ENCODE assay signal across 18 cellular contexts in genomic region chr12:66191547-66192126, GRCh38. TPM values are rescaled to one million over a fixed set of nuclear protein-coding genes. Genes with fewer than 3 reads are reported as not detected.
DNase-seq lines count a peak whose midpoint lies in the region; TF ChIP-seq lines count a peak whose summit lies in the region.
"Had no signal": no experiment of that assay in that cellular context is flagged by ENCODE, and none has a peak within 500 bp of the region (broad histone marks: within the 10 kb centered on the region; RNA-seq: fewer than 3 reads in every experiment).

No MANE protein-coding gene starts in this region.

- peak; percentile 83 for DNase-seq in COLO668 (lab: John Stamatoyannopoulos, UW; ENCODE audit: unreplicated experiment)
- DNase-seq in HL-60 (ENCODE audit: low read depth in 1 of 2, low spot score in 1 of 2), result no peak
- peak; percentile 43 for DNase-seq in NCI-H526 treated with DMSO at 0.1 percent for 48 hours (lab: John Stamatoyannopoulos, UW)
- peak; percentile 12 for DNase-seq in left kidney (ENCODE audit: low read depth, low spot score)
- no peak for DNase-seq in germinal center (ENCODE audit: low spot score)
- DNase-seq in activated naive CD8-positive, alpha-beta T cell treated with anti-CD3 and anti-CD28 coated beads for 36 hours, result no peak
- DNase-seq in head of caudate nucleus, result no peak
- DNase-seq in NCI-H446 treated with DMSO at 0.1 percent for 48 hours (lab: John Stamatoyannopoulos, UW), result no peak
- DNase-seq: activated gamma-delta T cell treated with Interleukin-2 at 50 U/mL for 16 hours; CD8-positive, alpha-beta memory T cell; NCI-H1436; NCI-H82; pancreas; stimulated activated CD4-positive, alpha-beta T cell treated with anti-CD3 and anti-CD28 coated beads, Interleukin-2, amount 100 ng/mL, for 48 hours; substantia nigra had no signal

- H3K27ac ChIP-seq in HL-60 (replicated peaks), result peak overlapping the region; percentile 80
- H3K27ac ChIP-seq: KMS-11, pancreas, SK-N-MC had no signal

- no peak for TF ChIP-seq CTCF in HL-60 (IDR thresholded peaks at IDR 0.05; ENCODE audit: insufficient read depth, low read length)

- intact Hi-C loops in head of caudate nucleus (cut with DNase I), result no loop called here

- no peaks in the 10 kb centered on the region for H3K9me3 Mint-ChIP-seq in activated naive CD8-positive, alpha-beta T cell treated with anti-CD3 and anti-CD28 coated beads for 36 hours

- no peak overlapping the region for H3K4me3 Mint-ChIP-seq in activated naive CD8-positive, alpha-beta T cell treated with anti-CD3 and anti-CD28 coated beads for 36 hours
- H3K4me3 Mint-ChIP-seq: CD8-positive, alpha-beta memory T cell had no signal

- no peaks in the 10 kb centered on the region for H3K27me3 ChIP-seq in HL-60 (ENCODE audit: insufficient read depth, poor library complexity, severe bottlenecking)
- H3K27me3 ChIP-seq: ascending aorta had no signal

- H3K4me1 Mint-ChIP-seq in activated naive CD8-positive, alpha-beta T cell treated with anti-CD3 and anti-CD28 coated beads for 36 hours, result peaks cover 2% of the 10 kb centered on the region

- peaks cover 76% of the 10 kb centered on the region for H3K27me3 Mint-ChIP-seq in activated naive CD8-positive, alpha-beta T cell treated with anti-CD3 and anti-CD28 coated beads for 36 hours

- H3K36me3 Mint-ChIP-seq in activated naive CD8-positive, alpha-beta T cell treated with anti-CD3 and anti-CD28 coated beads for 36 hours, result no peaks in the 10 kb centered on the region
- H3K36me3 Mint-ChIP-seq: CD8-positive, alpha-beta memory T cell had no signal

- H3K4me3 ChIP-seq in HL-60 (replicated peaks; ENCODE audit: insufficient read depth, low read length), result peak overlapping the region; percentile 57
- H3K4me3 ChIP-seq: pancreas, SK-N-MC had no signal

- no peak overlapping the region for H3K27ac Mint-ChIP-seq in activated naive CD8-positive, alpha-beta T cell treated with anti-CD3 and anti-CD28 coated beads for 36 hours
- H3K27ac Mint-ChIP-seq: CD8-positive, alpha-beta memory T cell had no signal

RNA-seq across cellular contexts. Expression of gene IRAK3, which starts 2.6 kb away (rescaled TPM):
- under 1 TPM; 0.30 to 0.33 TPM for total RNA-seq in activated naive CD8-positive, alpha-beta T cell treated with anti-CD3 and anti-CD28 coated beads for 36 hours

RNA-seq across cellular contexts. Expression of gene TMBIM4, which starts 21.8 kb away (rescaled TPM):
- total RNA-seq in activated naive CD8-positive, alpha-beta T cell treated with anti-CD3 and anti-CD28 coated beads for 36 hours, result 10 to 100 TPM; 38.8 to 39.4 TPM

Comparison
In these comparisons a context has a peak if more than half of its experiments do, and no peak if none do; other contexts are left out.
1. DNase-seq: peak in COLO668 (single experiment), NCI-H526 treated with DMSO at 0.1 percent for 48 hours (single experiment) and left kidney (single experiment); none in HL-60 (0 of 2), germinal center (single experiment), activated naive CD8-positive, alpha-beta T cell treated with anti-CD3 and anti-CD28 coated beads for 36 hours (single experiment), head of caudate nucleus (0 of 42) and NCI-H446 treated with DMSO at 0.1 percent for 48 hours (single experiment).